In genomic region chr2:142877265-142877756, GRCh38 we compare ENCODE assay signal across 8 cellular contexts. TPM values are rescaled to one million over a fixed set of nuclear protein-coding genes. Genes with fewer than 3 reads are reported as not detected.
A peak's percentile ranks its signal among the peaks of the same experiment; 100 is the strongest.
DNase-seq lines count a peak whose midpoint lies in the region; ATAC-seq and TF ChIP-seq lines count a peak whose summit lies in the region.

TSS of gene KYNU (plus strand) at chr2:142877664. CDS start at chr2:142885368, 7,704 bp downstream.

- H3K4me1 Mint-ChIP-seq in endothelial cell (ENCODE audit: unreplicated experiment) = peaks cover 6% of the 10 kb centered on the region

- no peaks in the 10 kb centered on the region for H3K36me3 ChIP-seq in Loucy (ENCODE audit: insufficient read depth, low read length)
- no peaks in the 10 kb centered on the region for H3K36me3 ChIP-seq in gastroesophageal sphincter

- DNase-seq in GM12864 (ENCODE audit: low read depth) (peak; percentile 50), EL (no peak), endothelial cell (ENCODE audit: low spot score) (no peak), DMS79 treated with DMSO at 0.1 percent for 48 hours (lab: John Stamatoyannopoulos, UW) (no peak), T1000 (lab: John Stamatoyannopoulos, UW) (no peak)

- peak within 1 kb of the TSS; percentile 42; the same call in 1 of the 2 replicates for H2AFZ ChIP-seq in Loucy (ENCODE audit: low read length)

- peak within 1 kb of the TSS; percentile 63 for H3K4me3 ChIP-seq in GM12864 (ENCODE audit: low read depth, low read length)
- H3K4me3 ChIP-seq in Loucy (ENCODE audit: low read length, poor library complexity, severe bottlenecking) = no peak within 1 kb of the TSS
- H3K4me3 ChIP-seq in gastroesophageal sphincter = peak within 1 kb of the TSS; percentile 5 to 14

- H3K9me3 Mint-ChIP-seq in endothelial cell (ENCODE audit: unreplicated experiment) = no peaks in the 10 kb centered on the region

- no peaks in the 10 kb centered on the region for H3K4me1 ChIP-seq in Loucy (ENCODE audit: insufficient read depth, low read length, poor library complexity, severe bottlenecking)
- H3K4me1 ChIP-seq in gastroesophageal sphincter = no peaks in the 10 kb centered on the region

- H3K36me3 Mint-ChIP-seq in endothelial cell (ENCODE audit: low read depth, unreplicated experiment) = no peaks in the 10 kb centered on the region

- no peaks in the 10 kb centered on the region for H3K27me3 Mint-ChIP-seq in endothelial cell (ENCODE audit: unreplicated experiment)

- H3K27me3 ChIP-seq in Loucy (ENCODE audit: insufficient read depth, low read length, poor library complexity, severe bottlenecking) (no peaks in the 10 kb centered on the region), gastroesophageal sphincter (no peaks in the 10 kb centered on the region)

- H4K20me1 ChIP-seq in Loucy (ENCODE audit: insufficient read depth, low read length, poor library complexity, severe bottlenecking) = no peaks in the 10 kb centered on the region

- no peaks in the 10 kb centered on the region for H3F3A ChIP-seq in Loucy (ENCODE audit: low read depth)

- no peaks in the 10 kb centered on the region for H3K9me3 ChIP-seq in Loucy (ENCODE audit: insufficient read depth, low read depth, low read length)
- H3K9me3 ChIP-seq in gastroesophageal sphincter = no peaks in the 10 kb centered on the region

- no peak within 1 kb of the TSS for H3K9ac ChIP-seq in Loucy (ENCODE audit: low read depth, low read length, poor library complexity, severe bottlenecking)

- no peak within 1 kb of the TSS for H3K27ac Mint-ChIP-seq in endothelial cell (ENCODE audit: unreplicated experiment)

- TF ChIP-seq POLR2A in gastroesophageal sphincter (IDR thresholded peaks at IDR 0.05) = no peak

- no peak for TF ChIP-seq CTCF in GM12864 (IDR thresholded peaks at IDR 0.05; ENCODE audit: low read depth, low read length, missing control alignments)
- peak; percentile 26 for TF ChIP-seq CTCF in Loucy (conservative IDR thresholded peaks at IDR 0.05; ENCODE audit: low read length)
- no peak for TF ChIP-seq CTCF in gastroesophageal sphincter (IDR thresholded peaks at IDR 0.05)
- TF ChIP-seq CTCF in endothelial cell (IDR thresholded peaks at IDR 0.05; ENCODE audit: unreplicated experiment) = no peak

- no peak within 1 kb of the TSS for H3K27ac ChIP-seq in gastroesophageal sphincter

- H3K79me2 ChIP-seq in Loucy (ENCODE audit: insufficient read depth, low read length) = no peaks in the 10 kb centered on the region

- TF ChIP-seq EP300 in gastroesophageal sphincter (IDR thresholded peaks at IDR 0.05) = no peak

- ATAC-seq in GM21723 (IDR thresholded peaks at IDR 0.05; ENCODE audit: unreplicated experiment) (peak; percentile 62), gastroesophageal sphincter (no peak)

- WGBS in gastroesophageal sphincter (ENCODE audit: low coverage in 1 of 2), 2 donors = 48 to 70% methylated on average over 2 of the region's 2 CpGs

- H3K4me2 ChIP-seq in Loucy (ENCODE audit: low read depth, low read length, poor library complexity, severe bottlenecking) = no peak within 1 kb of the TSS

- H3K9me2 ChIP-seq in Loucy (replicated peaks; ENCODE audit: low read depth, low read length) = no peaks in the 10 kb centered on the region

- H3K4me3 Mint-ChIP-seq in endothelial cell (ENCODE audit: unreplicated experiment) = no peak within 1 kb of the TSS

RNA-seq across cellular contexts. Expression of gene KYNU, which starts in this region (rescaled TPM):
- total RNA-seq in gastroesophageal sphincter (1 to 10 TPM in 3 of 4 donors, under 1 TPM in 1; 0.27 to 5.7 (median 3.6) TPM), endothelial cell (ENCODE audit: unreplicated experiment) (not detected)
